7 cellular contexts compared by ENCODE assay signal in the genomic region with DNA sequence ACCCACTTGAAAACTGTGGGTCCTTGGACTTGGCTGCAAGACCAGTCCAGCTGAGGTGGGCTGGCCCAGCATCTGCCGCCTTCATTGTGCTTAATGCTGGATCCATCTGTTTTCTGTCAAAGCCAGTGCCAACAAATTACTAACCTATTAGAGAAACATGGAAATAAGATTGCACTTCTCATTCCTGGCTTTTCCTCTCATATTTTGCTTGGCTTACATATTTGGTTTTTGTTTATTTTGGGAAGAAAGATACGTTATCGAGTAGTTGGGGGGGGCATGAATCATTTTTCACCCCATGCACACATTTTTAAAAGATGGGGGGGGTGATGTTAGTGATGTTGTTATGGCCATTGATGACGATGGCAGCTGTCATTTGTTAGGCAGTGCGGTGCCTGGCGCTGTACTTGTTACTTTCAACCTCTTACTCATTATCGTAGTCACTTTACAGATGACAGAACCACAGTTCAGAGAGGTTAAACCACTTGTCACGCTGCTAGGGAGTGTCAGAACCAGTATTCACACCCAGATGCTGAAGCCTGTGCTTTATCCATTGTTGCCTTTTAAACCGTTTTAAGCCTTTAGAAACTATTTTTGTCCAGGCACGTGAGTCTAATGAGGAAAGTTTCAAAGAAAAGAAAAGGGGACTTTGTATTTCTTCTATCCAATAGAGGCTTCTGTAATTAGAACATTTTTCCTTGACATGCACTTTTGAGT.
A peak's percentile ranks its signal among the peaks of the same experiment; 100 is the strongest.
DNase-seq lines count a peak whose midpoint lies in the region; ATAC-seq and TF ChIP-seq lines count a peak whose summit lies in the region.

No MANE protein-coding gene starts in this region.

- TF ChIP-seq CTCF in fibroblast of villous mesenchyme (IDR thresholded peaks at IDR 0.05; ENCODE audit: insufficient read depth, low read depth, low read length) (no peak), GM10266 (IDR thresholded peaks at IDR 0.05; ENCODE audit: control insufficient read depth, insufficient read depth, low read depth, missing control alignments) (no peak), endodermal cell (conservative IDR thresholded peaks at IDR 0.05) (no peak)

- H3K27me3 ChIP-seq in endodermal cell (ENCODE audit: control insufficient read depth, insufficient read depth, low read length, poor library complexity, severe bottlenecking), result no peaks in the 10 kb centered on the region

- 92 to 98% methylated on average over 4 to 10 of the region's 10 CpGs for WGBS in endodermal cell (ENCODE audit: insufficient coverage in 1 of 2, insufficient read length in 1 of 2), 2 experiments

- no peak overlapping the region for H3K9ac ChIP-seq in endodermal cell (ENCODE audit: extremely low read depth, low read length, poor library complexity, severe bottlenecking)

- peaks cover 28% of the 10 kb centered on the region for H3K4me1 Mint-ChIP-seq in endodermal cell

- H3K4me3 ChIP-seq in fibroblast of villous mesenchyme (ENCODE audit: low read depth, low read length) (no peak overlapping the region), endodermal cell (ENCODE audit: low read length) (no peak overlapping the region)

- H3K4me3 Mint-ChIP-seq in endodermal cell, result no peak overlapping the region

- DNase-seq in fibroblast of villous mesenchyme (ENCODE audit: low read depth) (peak; percentile 74), GM10266 (ENCODE audit: extremely low spot score) (no peak), endodermal cell (no peak)
- DNase-seq in stimulated activated CD8-positive, alpha-beta memory T cell treated with anti-CD3 and anti-CD28 coated beads, Interleukin-2, amount 100 ng/mL, for 48 hours (ENCODE audit: low read depth in 2 of 2), result peak; percentile 17 to 30

- H3K9me3 Mint-ChIP-seq in endodermal cell, result peaks cover 10% of the 10 kb centered on the region

- peaks cover 40% of the 10 kb centered on the region for H3K36me3 Mint-ChIP-seq in endodermal cell (ENCODE audit: low read depth)

- H3K27ac ChIP-seq in endodermal cell (ENCODE audit: low read depth, low read length), result no peak overlapping the region

- no peaks in the 10 kb centered on the region for H3K4me1 ChIP-seq in endodermal cell (ENCODE audit: control insufficient read depth, insufficient read depth, low read length)

- H3K27me3 Mint-ChIP-seq in endodermal cell (ENCODE audit: insufficient read depth), result no peaks in the 10 kb centered on the region

- no peak overlapping the region for H3K27ac Mint-ChIP-seq in endodermal cell

- no peaks in the 10 kb centered on the region for H3K9me3 ChIP-seq in endodermal cell (ENCODE audit: control insufficient read depth, low read length)

- peak; percentile 63 for ATAC-seq in HG02571 (IDR thresholded peaks at IDR 0.05; ENCODE audit: unreplicated experiment)
- peak; percentile 66 for ATAC-seq in SK-N-SH treated with all-trans-retinoic acid at 6 μM for 48 hours
- no peak for ATAC-seq in GM19328 (IDR thresholded peaks at IDR 0.05; ENCODE audit: unreplicated experiment)

- peaks cover 34% of the 10 kb centered on the region for H3K36me3 ChIP-seq in endodermal cell (ENCODE audit: control insufficient read depth, insufficient read depth, low read length)

TF ChIP-seq in SK-N-SH treated with all-trans-retinoic acid at 6 μM for 48 hours, 23 proteins besides CTCF, POLR2A, EP300 and RAD21:
- TF ChIP-seq OSR1 (CRISPR knock-in tag; IDR thresholded peaks at IDR 0.05) (no peak), ISL1 (CRISPR knock-in tag; IDR thresholded peaks at IDR 0.05) (peak; percentile 86), BACH2 (CRISPR knock-in tag; IDR thresholded peaks at IDR 0.05; ENCODE audit: borderline replicate concordance) (no peak), ESRRG (CRISPR knock-in tag; IDR thresholded peaks at IDR 0.05) (no peak), PPARA (CRISPR knock-in tag; IDR thresholded peaks at IDR 0.05; ENCODE audit: borderline replicate concordance) (no peak), ZFP3 (CRISPR knock-in tag; IDR thresholded peaks at IDR 0.05) (no peak), TOX (CRISPR knock-in tag; IDR thresholded peaks at IDR 0.05; ENCODE audit: borderline replicate concordance) (peak; percentile 60; the same call in 1 of the 2 replicates), RARB (CRISPR knock-in tag; IDR thresholded peaks at IDR 0.05) (no peak), TCF4 (CRISPR knock-in tag; IDR thresholded peaks at IDR 0.05; ENCODE audit: borderline replicate concordance) (peak; percentile 86), GLIS3 (CRISPR knock-in tag; IDR thresholded peaks at IDR 0.05) (no peak; the same call in 1 of the 2 replicates)
- TF ChIP-seq, protein P1, sequence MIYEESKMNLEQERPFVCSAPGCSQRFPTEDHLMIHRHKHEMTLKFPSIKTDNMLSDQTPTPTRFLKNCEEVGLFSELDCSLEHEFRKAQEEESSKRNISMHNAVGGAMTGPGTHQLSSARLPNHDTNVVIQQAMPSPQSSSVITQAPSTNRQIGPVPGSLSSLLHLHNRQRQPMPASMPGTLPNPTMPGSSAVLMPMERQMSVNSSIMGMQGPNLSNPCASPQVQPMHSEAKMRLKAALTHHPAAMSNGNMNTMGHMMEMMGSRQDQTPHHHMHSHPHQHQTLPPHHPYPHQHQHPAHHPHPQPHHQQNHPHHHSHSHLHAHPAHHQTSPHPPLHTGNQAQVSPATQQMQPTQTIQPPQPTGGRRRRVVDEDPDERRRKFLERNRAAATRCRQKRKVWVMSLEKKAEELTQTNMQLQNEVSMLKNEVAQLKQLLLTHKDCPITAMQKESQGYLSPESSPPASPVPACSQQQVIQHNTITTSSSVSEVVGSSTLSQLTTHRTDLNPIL (CRISPR knock-in tag; IDR thresholded peaks at IDR 0.05; ENCODE audit: low read depth), result peak; percentile 46
- TF ChIP-seq, protein P2, sequence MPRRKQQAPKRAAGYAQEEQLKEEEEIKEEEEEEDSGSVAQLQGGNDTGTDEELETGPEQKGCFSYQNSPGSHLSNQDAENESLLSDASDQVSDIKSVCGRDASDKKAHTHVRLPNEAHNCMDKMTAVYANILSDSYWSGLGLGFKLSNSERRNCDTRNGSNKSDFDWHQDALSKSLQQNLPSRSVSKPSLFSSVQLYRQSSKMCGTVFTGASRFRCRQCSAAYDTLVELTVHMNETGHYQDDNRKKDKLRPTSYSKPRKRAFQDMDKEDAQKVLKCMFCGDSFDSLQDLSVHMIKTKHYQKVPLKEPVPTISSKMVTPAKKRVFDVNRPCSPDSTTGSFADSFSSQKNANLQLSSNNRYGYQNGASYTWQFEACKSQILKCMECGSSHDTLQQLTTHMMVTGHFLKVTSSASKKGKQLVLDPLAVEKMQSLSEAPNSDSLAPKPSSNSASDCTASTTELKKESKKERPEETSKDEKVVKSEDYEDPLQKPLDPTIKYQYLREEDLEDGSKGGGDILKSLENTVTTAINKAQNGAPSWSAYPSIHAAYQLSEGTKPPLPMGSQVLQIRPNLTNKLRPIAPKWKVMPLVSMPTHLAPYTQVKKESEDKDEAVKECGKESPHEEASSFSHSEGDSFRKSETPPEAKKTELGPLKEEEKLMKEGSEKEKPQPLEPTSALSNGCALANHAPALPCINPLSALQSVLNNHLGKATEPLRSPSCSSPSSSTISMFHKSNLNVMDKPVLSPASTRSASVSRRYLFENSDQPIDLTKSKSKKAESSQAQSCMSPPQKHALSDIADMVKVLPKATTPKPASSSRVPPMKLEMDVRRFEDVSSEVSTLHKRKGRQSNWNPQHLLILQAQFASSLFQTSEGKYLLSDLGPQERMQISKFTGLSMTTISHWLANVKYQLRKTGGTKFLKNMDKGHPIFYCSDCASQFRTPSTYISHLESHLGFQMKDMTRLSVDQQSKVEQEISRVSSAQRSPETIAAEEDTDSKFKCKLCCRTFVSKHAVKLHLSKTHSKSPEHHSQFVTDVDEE (CRISPR knock-in tag; IDR thresholded peaks at IDR 0.05), result peak; percentile 74; the same call in 1 of the 2 replicates
- TF ChIP-seq, protein P3, sequence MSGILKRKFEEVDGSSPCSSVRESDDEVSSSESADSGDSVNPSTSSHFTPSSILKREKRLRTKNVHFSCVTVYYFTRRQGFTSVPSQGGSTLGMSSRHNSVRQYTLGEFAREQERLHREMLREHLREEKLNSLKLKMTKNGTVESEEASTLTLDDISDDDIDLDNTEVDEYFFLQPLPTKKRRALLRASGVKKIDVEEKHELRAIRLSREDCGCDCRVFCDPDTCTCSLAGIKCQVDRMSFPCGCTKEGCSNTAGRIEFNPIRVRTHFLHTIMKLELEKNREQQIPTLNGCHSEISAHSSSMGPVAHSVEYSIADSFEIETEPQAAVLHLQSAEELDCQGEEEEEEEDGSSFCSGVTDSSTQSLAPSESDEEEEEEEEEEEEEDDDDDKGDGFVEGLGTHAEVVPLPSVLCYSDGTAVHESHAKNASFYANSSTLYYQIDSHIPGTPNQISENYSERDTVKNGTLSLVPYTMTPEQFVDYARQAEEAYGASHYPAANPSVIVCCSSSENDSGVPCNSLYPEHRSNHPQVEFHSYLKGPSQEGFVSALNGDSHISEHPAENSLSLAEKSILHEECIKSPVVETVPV (CRISPR knock-in tag; IDR thresholded peaks at IDR 0.05), result no peak
- TF ChIP-seq, protein P4, sequence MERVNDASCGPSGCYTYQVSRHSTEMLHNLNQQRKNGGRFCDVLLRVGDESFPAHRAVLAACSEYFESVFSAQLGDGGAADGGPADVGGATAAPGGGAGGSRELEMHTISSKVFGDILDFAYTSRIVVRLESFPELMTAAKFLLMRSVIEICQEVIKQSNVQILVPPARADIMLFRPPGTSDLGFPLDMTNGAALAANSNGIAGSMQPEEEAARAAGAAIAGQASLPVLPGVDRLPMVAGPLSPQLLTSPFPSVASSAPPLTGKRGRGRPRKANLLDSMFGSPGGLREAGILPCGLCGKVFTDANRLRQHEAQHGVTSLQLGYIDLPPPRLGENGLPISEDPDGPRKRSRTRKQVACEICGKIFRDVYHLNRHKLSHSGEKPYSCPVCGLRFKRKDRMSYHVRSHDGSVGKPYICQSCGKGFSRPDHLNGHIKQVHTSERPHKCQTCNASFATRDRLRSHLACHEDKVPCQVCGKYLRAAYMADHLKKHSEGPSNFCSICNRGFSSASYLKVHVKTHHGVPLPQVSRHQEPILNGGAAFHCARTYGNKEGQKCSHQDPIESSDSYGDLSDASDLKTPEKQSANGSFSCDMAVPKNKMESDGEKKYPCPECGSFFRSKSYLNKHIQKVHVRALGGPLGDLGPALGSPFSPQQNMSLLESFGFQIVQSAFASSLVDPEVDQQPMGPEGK (CRISPR knock-in tag; IDR thresholded peaks at IDR 0.05; ENCODE audit: borderline replicate concordance), result peak; percentile 97

Comparison
In these comparisons a context has a peak if more than half of its experiments do, and no peak if none do; other contexts are left out.
1. DNase-seq: peak in fibroblast of villous mesenchyme (single experiment) and stimulated activated CD8-positive, alpha-beta memory T cell treated with anti-CD3 and anti-CD28 coated beads, Interleukin-2, amount 100 ng/mL, for 48 hours (2 of 2); none in GM10266 (single experiment) and endodermal cell (single experiment).